ENCODE assay signal across 14 cellular contexts in the genomic region with DNA sequence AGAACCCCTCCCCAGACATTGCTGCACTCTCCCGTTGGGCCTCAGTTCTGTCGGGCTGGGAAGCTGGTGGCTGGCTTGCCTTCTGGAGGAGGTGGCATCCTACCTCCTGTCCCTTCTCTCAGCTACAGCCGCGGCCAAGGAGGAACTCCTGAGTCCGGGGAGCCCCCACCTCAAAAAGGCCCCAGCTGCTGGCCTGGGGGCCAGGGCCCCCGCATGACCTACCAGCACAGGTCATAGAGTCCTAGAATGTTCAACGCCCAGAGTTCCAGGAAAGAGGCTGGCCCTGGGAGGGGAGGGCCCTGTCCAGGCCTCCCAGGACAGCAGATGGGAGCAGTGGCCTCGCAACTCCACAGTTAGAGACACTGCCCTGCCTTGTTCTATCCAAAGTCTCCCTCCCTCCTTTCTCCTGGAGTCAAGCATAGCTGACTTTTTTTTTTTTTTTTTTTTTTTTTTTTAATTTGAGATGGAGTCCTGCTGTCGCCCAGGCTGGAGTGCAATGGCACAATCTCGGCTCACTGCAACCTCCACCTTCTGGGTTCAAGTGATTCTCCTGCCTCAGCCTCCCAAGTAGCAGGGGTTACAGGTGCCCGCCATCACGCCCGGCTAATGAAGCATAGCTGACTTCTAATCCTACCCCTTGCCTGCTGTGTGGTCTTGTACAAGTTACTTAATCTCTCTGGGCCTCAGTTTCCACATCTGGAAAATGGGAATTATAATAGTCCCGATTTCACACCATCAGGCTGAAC. TPM values are rescaled to one million over a fixed set of nuclear protein-coding genes. Genes with fewer than 3 reads are reported as not detected.
DNase-seq lines count a peak whose midpoint lies in the region; ATAC-seq and TF ChIP-seq lines count a peak whose summit lies in the region.
"Had no signal": no experiment of that assay in that cellular context is flagged by ENCODE, and none has a peak within 500 bp of the region (broad histone marks: within the 10 kb centered on the region; RNA-seq: fewer than 3 reads in every experiment).

No MANE protein-coding gene starts in this region.

- DNase-seq in activated naive CD4-positive, alpha-beta T cell treated with anti-CD3 and anti-CD28 coated beads, Interleukin-2, amount 50 U/mL, for 72 hours (ENCODE audit: low spot score in 2 of 2), result no peak
- DNase-seq in activated naive CD4-positive, alpha-beta T cell treated with anti-CD3 and anti-CD28 coated beads for 36 hours, result no peak
- DNase-seq in dedifferentiated amniotic fluid mesenchymal stem cell (ENCODE audit: extremely low spot score) (peak; percentile 9), mucosa of descending colon (peak in 2 of 3 donors; percentile 36 to 44), uterus (peak in 1 of 2 donors; percentile 43), neural progenitor cell (ENCODE audit: low spot score) (no peak), immature natural killer cell (no peak)
- DNase-seq in activated CD4-positive, CD25-positive, alpha-beta regulatory T cell (lab: John Stamatoyannopoulos, UW), result no peak
- DNase-seq: activated CD8-positive, alpha-beta memory T cell treated with anti-CD3 and anti-CD28 coated beads, Interleukin-2, amount 10 ng/mL, durations not matched to agents 7 days and 5 days; SW 1271; tibial artery had no signal

- no peak for TF ChIP-seq POLR2A in uterus (IDR thresholded peaks at IDR 0.05)

- no peak for TF ChIP-seq CTCF in mucosa of descending colon (IDR thresholded peaks at IDR 0.05)
- TF ChIP-seq CTCF in uterus (IDR thresholded peaks at IDR 0.05), result no peak
- TF ChIP-seq CTCF in neural progenitor cell (IDR thresholded peaks at IDR 0.05), result no peak

- H3K27me3 ChIP-seq in uterus (no peaks in the 10 kb centered on the region), neural progenitor cell (no peaks in the 10 kb centered on the region)
- H3K27me3 ChIP-seq: tibial artery had no signal

- H3K9me3 ChIP-seq in mucosa of descending colon, result no peaks in the 10 kb centered on the region
- H3K9me3 ChIP-seq in uterus, result no peaks in the 10 kb centered on the region
- no peaks in the 10 kb centered on the region for H3K9me3 ChIP-seq in neural progenitor cell (ENCODE audit: low read depth)
- H3K9me3 ChIP-seq: tibial artery had no signal

- intact Hi-C loops in activated naive CD4-positive, alpha-beta T cell treated with anti-CD3 and anti-CD28 coated beads for 36 hours (cut with micrococcal nuclease), result no loop called here
- intact Hi-C loops in mucosa of descending colon (cut with DNase I, micrococcal nuclease) (no loop called here), uterus (cut with DNase I; ENCODE audit: low total_unique reads) (no loop called here)

- peaks cover 0 to 15% of the 10 kb centered on the region in 2 donors for H3K36me3 Mint-ChIP-seq in activated naive CD4-positive, alpha-beta T cell treated with anti-CD3 and anti-CD28 coated beads, Interleukin-2, amount 50 U/mL, for 72 hours
- H3K36me3 Mint-ChIP-seq in activated naive CD4-positive, alpha-beta T cell treated with anti-CD3 and anti-CD28 coated beads for 36 hours (ENCODE audit: low read depth), result peaks cover 13% of the 10 kb centered on the region
- H3K36me3 Mint-ChIP-seq in neural progenitor cell (peaks cover 12% of the 10 kb centered on the region), immature natural killer cell (peaks cover 0 to 3% (median 0%) of the 10 kb centered on the region in 3 donors)

- H3F3A ChIP-seq in neural progenitor cell (ENCODE audit: low read depth), result peaks cover 22% of the 10 kb centered on the region

- no peak overlapping the region for H3K9ac ChIP-seq in neural progenitor cell

- H3K4me3 Mint-ChIP-seq in activated naive CD4-positive, alpha-beta T cell treated with anti-CD3 and anti-CD28 coated beads for 36 hours, result no peak overlapping the region
- H3K4me3 Mint-ChIP-seq in neural progenitor cell (no peak overlapping the region), immature natural killer cell (no peak overlapping the region)
- H3K4me3 Mint-ChIP-seq: activated CD8-positive, alpha-beta memory T cell treated with anti-CD3 and anti-CD28 coated beads, Interleukin-2, amount 10 ng/mL, durations not matched to agents 7 days and 5 days had no signal

- H3K27me3 Mint-ChIP-seq in activated naive CD4-positive, alpha-beta T cell treated with anti-CD3 and anti-CD28 coated beads for 36 hours (ENCODE audit: low read depth), result no peaks in the 10 kb centered on the region
- H3K27me3 Mint-ChIP-seq in neural progenitor cell (ENCODE audit: insufficient read depth, low read depth) (peaks cover 8% of the 10 kb centered on the region), immature natural killer cell (ENCODE audit: low read depth in 3 of 3) (no peaks in the 10 kb centered on the region)
- H3K27me3 Mint-ChIP-seq: activated CD8-positive, alpha-beta memory T cell treated with anti-CD3 and anti-CD28 coated beads, Interleukin-2, amount 10 ng/mL, durations not matched to agents 7 days and 5 days had no signal

- H3K36me3 ChIP-seq in mucosa of descending colon (ENCODE audit: low read depth) (no peaks in the 10 kb centered on the region), uterus (no peaks in the 10 kb centered on the region), neural progenitor cell (no peaks in the 10 kb centered on the region)

- peak overlapping the region; percentile 45 to 73 for H3K27ac ChIP-seq in uterus
- no peak overlapping the region for H3K27ac ChIP-seq in neural progenitor cell

- H3K4me1 ChIP-seq in mucosa of descending colon (ENCODE audit: low read depth), result peaks cover 32% of the 10 kb centered on the region
- peaks cover 0 to 28% of the 10 kb centered on the region in 2 donors for H3K4me1 ChIP-seq in uterus
- H3K4me1 ChIP-seq in neural progenitor cell, result peaks cover 35% of the 10 kb centered on the region

- H3K27ac Mint-ChIP-seq in activated naive CD4-positive, alpha-beta T cell treated with anti-CD3 and anti-CD28 coated beads, Interleukin-2, amount 50 U/mL, for 72 hours, result peak overlapping the region; percentile 50 to 68
- no peak overlapping the region for H3K27ac Mint-ChIP-seq in activated naive CD4-positive, alpha-beta T cell treated with anti-CD3 and anti-CD28 coated beads for 36 hours
- H3K27ac Mint-ChIP-seq in neural progenitor cell (no peak overlapping the region), immature natural killer cell (peak overlapping the region in 3 of 6 donors; percentile 23 to 57 (median 55))
- H3K27ac Mint-ChIP-seq: activated CD8-positive, alpha-beta memory T cell treated with anti-CD3 and anti-CD28 coated beads, Interleukin-2, amount 10 ng/mL, durations not matched to agents 7 days and 5 days had no signal

- no peak overlapping the region for H3K4me2 ChIP-seq in neural progenitor cell

- no peak for ATAC-seq in activated naive CD4-positive, alpha-beta T cell treated with anti-CD3 and anti-CD28 coated beads, Interleukin-2, amount 50 U/mL, for 72 hours
- ATAC-seq in mucosa of descending colon, result peak; percentile 4
- ATAC-seq: activated CD8-positive, alpha-beta memory T cell treated with anti-CD3 and anti-CD28 coated beads, Interleukin-2, amount 10 ng/mL, durations not matched to agents 7 days and 5 days had no signal

- peaks cover 89% of the 10 kb centered on the region for H4K20me1 ChIP-seq in neural progenitor cell (ENCODE audit: low read depth)

- H3K79me2 ChIP-seq in neural progenitor cell (ENCODE audit: low read depth), result peaks cover 90% of the 10 kb centered on the region

- CTCF ChIA-PET in activated naive CD4-positive, alpha-beta T cell treated with anti-CD3 and anti-CD28 coated beads for 36 hours (lab: Charles Lee), result interaction anchor here (1.2 kb wide), 1 partner anchor 20 kb away, joined by 4 read pairs; the partner anchor contains the start of gene LITAFD

- H2AFZ ChIP-seq in neural progenitor cell (replicated peaks), result no peak overlapping the region

- peaks cover 22% of the 10 kb centered on the region for H3K4me1 Mint-ChIP-seq in activated naive CD4-positive, alpha-beta T cell treated with anti-CD3 and anti-CD28 coated beads for 36 hours (ENCODE audit: low read depth)
- peaks cover 42% of the 10 kb centered on the region for H3K4me1 Mint-ChIP-seq in neural progenitor cell
- peaks cover 36 to 52% of the 10 kb centered on the region in 2 donors for H3K4me1 Mint-ChIP-seq in immature natural killer cell

- H3K4me3 ChIP-seq in mucosa of descending colon (no peak overlapping the region), uterus (no peak overlapping the region), neural progenitor cell (no peak overlapping the region)
- H3K4me3 ChIP-seq: tibial artery had no signal

- H3K9me3 Mint-ChIP-seq in activated naive CD4-positive, alpha-beta T cell treated with anti-CD3 and anti-CD28 coated beads, Interleukin-2, amount 50 U/mL, for 72 hours, result no peaks in the 10 kb centered on the region
- H3K9me3 Mint-ChIP-seq in activated naive CD4-positive, alpha-beta T cell treated with anti-CD3 and anti-CD28 coated beads for 36 hours, result no peaks in the 10 kb centered on the region
- H3K9me3 Mint-ChIP-seq in neural progenitor cell (no peaks in the 10 kb centered on the region), immature natural killer cell (no peaks in the 10 kb centered on the region)

RNA-seq across cellular contexts. Expression of gene CARHSP1, which starts 7.1 kb away (rescaled TPM):
- total RNA-seq in activated naive CD4-positive, alpha-beta T cell treated with anti-CD3 and anti-CD28 coated beads, Interleukin-2, amount 50 U/mL, for 72 hours, result 100 to 1,000 TPM in 1 of 2 donors, 10 to 100 TPM in 1; 88.1 to 106 TPM
- total RNA-seq in activated naive CD4-positive, alpha-beta T cell treated with anti-CD3 and anti-CD28 coated beads for 36 hours, result 10 to 100 TPM; 46.5 to 49.6 TPM
- total RNA-seq in mucosa of descending colon (10 to 100 TPM; 42.7 to 69.4 (median 56.8) TPM), uterus (10 to 100 TPM; 20.0 to 79.2 (median 67.4) TPM), neural progenitor cell (ENCODE audit: low replicate concordance) (115 and 269 TPM in 2 replicates)
- 10 to 100 TPM; 83.0 to 96.8 (median 92.9) TPM for polyA plus RNA-seq in immature natural killer cell

RNA-seq across cellular contexts. Expression of gene LITAFD, which starts 20.4 kb away (rescaled TPM):
- total RNA-seq in activated naive CD4-positive, alpha-beta T cell treated with anti-CD3 and anti-CD28 coated beads, Interleukin-2, amount 50 U/mL, for 72 hours, result not detected
- not detected for total RNA-seq in activated naive CD4-positive, alpha-beta T cell treated with anti-CD3 and anti-CD28 coated beads for 36 hours
- not detected for total RNA-seq in mucosa of descending colon
- total RNA-seq in uterus, result not detected
- total RNA-seq in neural progenitor cell (ENCODE audit: low replicate concordance), result not detected in 2 replicates
- not detected for polyA plus RNA-seq in immature natural killer cell
- total RNA-seq: activated CD8-positive, alpha-beta memory T cell treated with anti-CD3 and anti-CD28 coated beads, Interleukin-2, amount 10 ng/mL, durations not matched to agents 7 days and 5 days; cerebellum; glomerular endothelial cell; HT1080 had no signal

Comparison
In these comparisons a context has a peak if more than half of its experiments do, and no peak if none do; other contexts are left out.
1. H3K27ac Mint-ChIP-seq: peak in activated naive CD4-positive, alpha-beta T cell treated with anti-CD3 and anti-CD28 coated beads, Interleukin-2, amount 50 U/mL, for 72 hours (2 of 2); none in activated naive CD4-positive, alpha-beta T cell treated with anti-CD3 and anti-CD28 coated beads for 36 hours (single experiment) and neural progenitor cell (single experiment).
2. DNase-seq: peak in dedifferentiated amniotic fluid mesenchymal stem cell (single experiment) and mucosa of descending colon (2 of 3); none in activated naive CD4-positive, alpha-beta T cell treated with anti-CD3 and anti-CD28 coated beads, Interleukin-2, amount 50 U/mL, for 72 hours (0 of 2), activated naive CD4-positive, alpha-beta T cell treated with anti-CD3 and anti-CD28 coated beads for 36 hours (single experiment), neural progenitor cell (single experiment), activated CD4-positive, CD25-positive, alpha-beta regulatory T cell (0 of 4) and immature natural killer cell (0 of 3).